9 cellular contexts compared by ENCODE assay signal in genomic region chr10:93701903-93702277, GRCh38. TPM values are rescaled to one million over a fixed set of nuclear protein-coding genes. Genes with fewer than 3 reads are reported as not detected.
DNase-seq lines count a peak whose midpoint lies in the region; ATAC-seq and TF ChIP-seq lines count a peak whose summit lies in the region.
"Had no signal": no experiment of that assay in that cellular context is flagged by ENCODE, and none has a peak within 500 bp of the region (broad histone marks: within the 10 kb centered on the region; RNA-seq: fewer than 3 reads in every experiment).

No MANE protein-coding gene starts in this region.

- H3K9me3 ChIP-seq in KOPT-K1 (ENCODE audit: insufficient read depth, low read length, poor library complexity, severe bottlenecking) (no peaks in the 10 kb centered on the region), adrenal gland (replicated peaks in 1 of 3) (peaks cover 0 to 4% (median 0%) of the 10 kb centered on the region in 3 donors), iPS-18a (ENCODE audit: control insufficient read depth, low read depth, low read length) (no peaks in the 10 kb centered on the region)

- peak; percentile 15 for DNase-seq in NCI-H1694 treated with DMSO at 0.1 percent for 48 hours (lab: John Stamatoyannopoulos, UW)
- no peak for DNase-seq in NCI-H1694 (lab: John Stamatoyannopoulos, UW)
- peak in 5 of 7 donors; percentile 13 to 60 (median 18) for DNase-seq in adrenal gland
- no peak for DNase-seq in stimulated activated naive B cell treated with anti-CD40 and anti-IgM and Interleukin-4, amounts not matched to agents 10 μg/mL and 1 μg/mL and 100 μg/mL, for 72 hours
- DNase-seq in UCSD-AML1 (lab: John Stamatoyannopoulos, UW; ENCODE audit: unreplicated experiment): no peak

- H3K4me1 ChIP-seq in adrenal gland (replicated peaks in 1 of 2) (peaks cover 5 to 20% of the 10 kb centered on the region in 2 donors), iPS-18a (ENCODE audit: control insufficient read depth, low read depth, low read length) (peaks cover 4% of the 10 kb centered on the region)

- H3K27me3 ChIP-seq in adrenal gland (no peaks in the 10 kb centered on the region), iPS-18a (ENCODE audit: control insufficient read depth, insufficient read depth, low read length) (no peaks in the 10 kb centered on the region)

- H3K27ac ChIP-seq in KOPT-K1 (ENCODE audit: low read depth, low read length, poor library complexity, severe bottlenecking): peak overlapping the region; percentile 74
- peak overlapping the region; percentile 22 to 89 (median 79) for H3K27ac ChIP-seq in adrenal gland
- H3K27ac ChIP-seq in iPS-18a (ENCODE audit: low read length): peak overlapping the region; percentile 63

- H3K4me3 ChIP-seq in adrenal gland (peak overlapping the region; percentile 35 to 89 (median 64)), iPS-18a (ENCODE audit: low read length) (peak overlapping the region; percentile 83)

- ATAC-seq in GM21529 (IDR thresholded peaks at IDR 0.05; ENCODE audit: unreplicated experiment): peak; percentile 15
- ATAC-seq in stimulated activated naive B cell treated with anti-CD40 and anti-IgM and Interleukin-4, amounts not matched to agents 10 μg/mL and 1 μg/mL and 100 μg/mL, for 72 hours (replicated peaks): peak; percentile 17 to 30

- H3K27me3 Mint-ChIP-seq in stimulated activated naive B cell treated with anti-CD40 and anti-IgM and Interleukin-4, amounts not matched to agents 10 μg/mL and 1 μg/mL and 100 μg/mL, for 72 hours: no peaks in the 10 kb centered on the region

- H3K9ac ChIP-seq in iPS-18a (ENCODE audit: low read length): peak overlapping the region; percentile 82

- WGBS in adrenal gland, 4 donors: 0 to 1% (median 1%) methylated on average over 10 of the region's 10 CpGs

- H3K27ac Mint-ChIP-seq in stimulated activated naive B cell treated with anti-CD40 and anti-IgM and Interleukin-4, amounts not matched to agents 10 μg/mL and 1 μg/mL and 100 μg/mL, for 72 hours: no peak overlapping the region
- H3K27ac Mint-ChIP-seq: dendritic cell treated with granulocyte-macrophage colony-stimulating factor and Interleukin-4, amounts not matched to agents 40 ng/mL and 50 ng/mL, for 4 days had no signal

- peaks cover 7 to 10% of the 10 kb centered on the region in 2 donors for H3K36me3 Mint-ChIP-seq in stimulated activated naive B cell treated with anti-CD40 and anti-IgM and Interleukin-4, amounts not matched to agents 10 μg/mL and 1 μg/mL and 100 μg/mL, for 72 hours

- peaks cover 8 to 10% of the 10 kb centered on the region in 2 donors for H3K4me1 Mint-ChIP-seq in stimulated activated naive B cell treated with anti-CD40 and anti-IgM and Interleukin-4, amounts not matched to agents 10 μg/mL and 1 μg/mL and 100 μg/mL, for 72 hours

- H3K36me3 ChIP-seq in KOPT-K1 (ENCODE audit: insufficient read depth, low read length) (peaks cover 25% of the 10 kb centered on the region), adrenal gland (replicated peaks in 1 of 2) (peaks cover 0 to 27% of the 10 kb centered on the region in 2 donors), iPS-18a (ENCODE audit: control insufficient read depth, low read depth, low read length) (peaks cover 12% of the 10 kb centered on the region)

- no peaks in the 10 kb centered on the region for H3K9me3 Mint-ChIP-seq in stimulated activated naive B cell treated with anti-CD40 and anti-IgM and Interleukin-4, amounts not matched to agents 10 μg/mL and 1 μg/mL and 100 μg/mL, for 72 hours
- H3K9me3 Mint-ChIP-seq: dendritic cell treated with granulocyte-macrophage colony-stimulating factor and Interleukin-4, amounts not matched to agents 40 ng/mL and 50 ng/mL, for 4 days had no signal

- H3K4me3 Mint-ChIP-seq in stimulated activated naive B cell treated with anti-CD40 and anti-IgM and Interleukin-4, amounts not matched to agents 10 μg/mL and 1 μg/mL and 100 μg/mL, for 72 hours: no peak overlapping the region
- H3K4me3 Mint-ChIP-seq: dendritic cell treated with granulocyte-macrophage colony-stimulating factor and Interleukin-4, amounts not matched to agents 40 ng/mL and 50 ng/mL, for 4 days had no signal

- intact Hi-C loops in adrenal gland (cut with DNase I): no loop called here

- TF ChIP-seq POLR2A in adrenal gland (IDR thresholded peaks at IDR 0.05): no peak

- TF ChIP-seq CTCF in adrenal gland (IDR thresholded peaks at IDR 0.05): no peak

RNA-seq across cellular contexts. Expression of gene FRA10AC1, which starts 0.5 kb away (rescaled TPM):
- 10 to 100 TPM in 6 of 8 donors, 1 to 10 TPM in 2; 3.3 to 73.4 (median 12.2) TPM for total RNA-seq in adrenal gland
- polyA plus RNA-seq in adrenal gland: 10 to 100 TPM; 13.6 to 27.0 (median 13.6) TPM

RNA-seq across cellular contexts. Expression of gene LGI1, which starts 55.8 kb away (rescaled TPM):
- 1 to 10 TPM in 1 of 8 donors, under 1 TPM in 3, not detected in 4; 0.38 to 1.5 (median 0.75) TPM for total RNA-seq in adrenal gland
- 1 to 10 TPM; 1.4 to 5.9 (median 5.0) TPM for polyA plus RNA-seq in adrenal gland

Comparison
In these comparisons a context has a peak if more than half of its experiments do, and no peak if none do; other contexts are left out.
1. DNase-seq: peak in NCI-H1694 treated with DMSO at 0.1 percent for 48 hours (single experiment) and adrenal gland (5 of 7); none in NCI-H1694 (single experiment), stimulated activated naive B cell treated with anti-CD40 and anti-IgM and Interleukin-4, amounts not matched to agents 10 μg/mL and 1 μg/mL and 100 μg/mL, for 72 hours (single experiment) and UCSD-AML1 (single experiment).
2. Peak in every context shown above with its lines, with median percentiles within 50 percentile points of each other: H3K27ac ChIP-seq.